Comparison of ENCODE assay signal across 17 cellular contexts in genomic region chr12:49716546-49716945, GRCh38. TPM values are rescaled to one million over a fixed set of nuclear protein-coding genes. Genes with fewer than 3 reads are reported as not detected.
DNase-seq lines count a peak whose midpoint lies in the region; ATAC-seq, FAIRE-seq and TF ChIP-seq lines count a peak whose summit lies in the region.
"Had no signal": no experiment of that assay in that cellular context is flagged by ENCODE, and none has a peak within 500 bp of the region (broad histone marks: within the 10 kb centered on the region; RNA-seq: fewer than 3 reads in every experiment).

No MANE protein-coding gene starts in this region.

- peaks cover 13% of the 10 kb centered on the region for H3K4me1 ChIP-seq in OCI-LY7 (ENCODE audit: insufficient read depth, low read length, poor library complexity, severe bottlenecking)

- H3K36me3 Mint-ChIP-seq in activated T-helper 2 cell treated with anti-CD3 and anti-CD28 coated beads, Interferon-gamma antibody, Interleukin-2, Interleukin-4, amounts not matched to agents 10 μg/mL and 5 μg/mL and 100 μg/mL, durations not matched to agents 14 hours and 24 hours and 36 hours (ENCODE audit: low read depth), result no peaks in the 10 kb centered on the region
- H3K36me3 Mint-ChIP-seq: activated naive CD8-positive, alpha-beta T cell treated with anti-CD3 and anti-CD28 coated beads for 36 hours had no signal

- TF ChIP-seq POLR2A in H54 (IDR thresholded peaks at IDR 0.05; ENCODE audit: low read depth, low read length), result no peak

- DNase-seq in GM13977 (ENCODE audit: low spot score) (peak; percentile 50), OCI-LY7 (ENCODE audit: low spot score) (no peak), H54 (ENCODE audit: insufficient read length, low spot score) (no peak), 8988T (no peak), NCI-H345 treated with DMSO at 0.1 percent for 48 hours (lab: John Stamatoyannopoulos, UW; ENCODE audit: unreplicated experiment) (no peak)
- no peak for DNase-seq in activated T-helper 2 cell treated with anti-CD3 and anti-CD28 coated beads, Interferon-gamma antibody, Interleukin-2, Interleukin-4, amounts not matched to agents 10 μg/mL and 5 μg/mL and 100 μg/mL, durations not matched to agents 14 hours and 24 hours and 36 hours (ENCODE audit: low spot score)
- DNase-seq: activated CD4-positive, alpha-beta T cell treated with anti-CD3 and anti-CD28 coated beads, Interleukin-2, amount 10 ng/mL, durations not matched to agents 7 days and 5 days; activated naive CD8-positive, alpha-beta T cell treated with anti-CD3 and anti-CD28 coated beads for 36 hours; activated T-cell treated with anti-CD3 and anti-CD28 coated beads, Interleukin-2, amount 50 U/mL, for 1 hour; mucosa of descending colon; SHP77 treated with DMSO at 0.1 percent for 48 hours; T-helper 9 cell had no signal

- H3K27me3 Mint-ChIP-seq in activated T-helper 2 cell treated with anti-CD3 and anti-CD28 coated beads, Interferon-gamma antibody, Interleukin-2, Interleukin-4, amounts not matched to agents 10 μg/mL and 5 μg/mL and 100 μg/mL, durations not matched to agents 14 hours and 24 hours and 36 hours (ENCODE audit: low read depth), result peaks cover 35% of the 10 kb centered on the region

- in situ Hi-C loops in GM13977 (cut with MboI; ENCODE audit: low pct_unique_long_range_greater_than_20kb, low sequenced_read_pairs, unreplicated experiment), result no loop called here

- peak overlapping the region; percentile 16; the same call in 1 of the 2 replicates for H3K4me2 ChIP-seq in OCI-LY7 (ENCODE audit: low read length)
- H3K4me2 ChIP-seq: hepatocyte had no signal

- CTCF ChIA-PET in OCI-LY7 (lab: Charles Lee; ENCODE audit: unreplicated experiment), result interaction anchor here (0.6 kb wide), 1 partner anchor 45 kb away, joined by 3 read pairs; no protein-coding TSS in a partner anchor

- ATAC-seq in GM19397 (IDR thresholded peaks at IDR 0.05; ENCODE audit: unreplicated experiment) (peak; percentile 73), HG03060 (IDR thresholded peaks at IDR 0.05; ENCODE audit: low read depth, unreplicated experiment) (peak; percentile 67)
- ATAC-seq: mucosa of descending colon had no signal

- POLR2A ChIA-PET in OCI-LY7 (lab: Charles Lee), result interaction anchor here (0.6 to 2.1 kb wide), 10 partner anchors 10 to 94 kb away, joined by 3 to 7 read pairs (median 4); partner anchors contain the start of gene TMBIM6

- no peak overlapping the region for H3K27ac ChIP-seq in OCI-LY7 (ENCODE audit: low read depth, low read length, poor library complexity, severe bottlenecking)
- H3K27ac ChIP-seq: hepatocyte had no signal

- BruUV-seq in OCI-LY7 (replicated peaks; lab: Mats Ljungman, UMichigan), result no TSS peak

- intact Hi-C loops in OCI-LY7 (cut with micrococcal nuclease; ENCODE audit: unreplicated experiment), result no loop called here
- intact Hi-C loops in activated T-helper 2 cell treated with anti-CD3 and anti-CD28 coated beads, Interferon-gamma antibody, Interleukin-2, Interleukin-4, amounts not matched to agents 10 μg/mL and 5 μg/mL and 100 μg/mL, durations not matched to agents 14 hours and 24 hours and 36 hours (cut with micrococcal nuclease), result no loop called here

- H3K4me1 Mint-ChIP-seq in activated T-helper 2 cell treated with anti-CD3 and anti-CD28 coated beads, Interferon-gamma antibody, Interleukin-2, Interleukin-4, amounts not matched to agents 10 μg/mL and 5 μg/mL and 100 μg/mL, durations not matched to agents 14 hours and 24 hours and 36 hours (ENCODE audit: low read depth), result no peaks in the 10 kb centered on the region
- H3K4me1 Mint-ChIP-seq: activated CD4-positive, alpha-beta T cell treated with anti-CD3 and anti-CD28 coated beads, Interleukin-2, amount 10 ng/mL, durations not matched to agents 7 days and 5 days; activated naive CD8-positive, alpha-beta T cell treated with anti-CD3 and anti-CD28 coated beads for 36 hours had no signal

- H2AFZ ChIP-seq in OCI-LY7 (ENCODE audit: low read length), result no peak overlapping the region
- H2AFZ ChIP-seq: hepatocyte had no signal

- H3K4me3 Mint-ChIP-seq in activated T-helper 2 cell treated with anti-CD3 and anti-CD28 coated beads, Interferon-gamma antibody, Interleukin-2, Interleukin-4, amounts not matched to agents 10 μg/mL and 5 μg/mL and 100 μg/mL, durations not matched to agents 14 hours and 24 hours and 36 hours (ENCODE audit: low read depth), result no peak overlapping the region
- H3K4me3 Mint-ChIP-seq: activated CD4-positive, alpha-beta T cell treated with anti-CD3 and anti-CD28 coated beads, Interleukin-2, amount 10 ng/mL, durations not matched to agents 7 days and 5 days; activated naive CD8-positive, alpha-beta T cell treated with anti-CD3 and anti-CD28 coated beads for 36 hours had no signal

- H3K9me2 ChIP-seq in OCI-LY7 (ENCODE audit: insufficient read depth, low read length), result no peaks in the 10 kb centered on the region

- H3K27ac Mint-ChIP-seq in activated T-helper 2 cell treated with anti-CD3 and anti-CD28 coated beads, Interferon-gamma antibody, Interleukin-2, Interleukin-4, amounts not matched to agents 10 μg/mL and 5 μg/mL and 100 μg/mL, durations not matched to agents 14 hours and 24 hours and 36 hours, result no peak overlapping the region
- H3K27ac Mint-ChIP-seq: activated CD4-positive, alpha-beta T cell treated with anti-CD3 and anti-CD28 coated beads, Interleukin-2, amount 10 ng/mL, durations not matched to agents 7 days and 5 days; activated naive CD8-positive, alpha-beta T cell treated with anti-CD3 and anti-CD28 coated beads for 36 hours had no signal

- H3K79me2 ChIP-seq in OCI-LY7 (ENCODE audit: insufficient read depth, low read depth, low read length), result no peaks in the 10 kb centered on the region
- H3K79me2 ChIP-seq: hepatocyte had no signal

- H3K4me3 ChIP-seq in OCI-LY7 (ENCODE audit: low read depth, low read length, poor library complexity, severe bottlenecking), result no peak overlapping the region
- H3K4me3 ChIP-seq: HAP-1, hepatocyte, mucosa of descending colon had no signal

- no peaks in the 10 kb centered on the region for H3K9me3 Mint-ChIP-seq in activated T-helper 2 cell treated with anti-CD3 and anti-CD28 coated beads, Interferon-gamma antibody, Interleukin-2, Interleukin-4, amounts not matched to agents 10 μg/mL and 5 μg/mL and 100 μg/mL, durations not matched to agents 14 hours and 24 hours and 36 hours
- H3K9me3 Mint-ChIP-seq: activated CD4-positive, alpha-beta T cell treated with anti-CD3 and anti-CD28 coated beads, Interleukin-2, amount 10 ng/mL, durations not matched to agents 7 days and 5 days; activated naive CD8-positive, alpha-beta T cell treated with anti-CD3 and anti-CD28 coated beads for 36 hours had no signal

- no peaks in the 10 kb centered on the region for H3K9me3 ChIP-seq in OCI-LY7 (ENCODE audit: low read length)
- H3K9me3 ChIP-seq: HAP-1, mucosa of descending colon had no signal

- H3K36me3 ChIP-seq in OCI-LY7 (ENCODE audit: insufficient read depth, low read length), result no peaks in the 10 kb centered on the region
- H3K36me3 ChIP-seq: HAP-1 had no signal

- no peaks in the 10 kb centered on the region for H4K20me1 ChIP-seq in OCI-LY7 (ENCODE audit: insufficient read depth, low read length)

- no peak for FAIRE-seq in H54 (lab: Jason Lieb, UNC)
- FAIRE-seq: bronchial epithelial cell had no signal

- no peak for TF ChIP-seq CTCF in GM13977 (IDR thresholded peaks at IDR 0.05; ENCODE audit: extremely low read depth, insufficient read depth, missing control alignments)
- no peak for TF ChIP-seq CTCF in OCI-LY7 (conservative IDR thresholded peaks at IDR 0.05; ENCODE audit: low read length)

RNA-seq across cellular contexts. Expression of gene FMNL3, which starts 9.3 kb away (rescaled TPM):
- total RNA-seq in OCI-LY7 (2014; rRNA removed; shearing (Covaris generic)), result 28.7 and 29.6 TPM in 2 replicates
- total RNA-seq in OCI-LY7 (2022), result 13.8 and 15.6 TPM in 2 replicates
- 36.2 and 38.0 TPM in 2 replicates for total RNA-seq in activated T-helper 2 cell treated with anti-CD3 and anti-CD28 coated beads, Interferon-gamma antibody, Interleukin-2, Interleukin-4, amounts not matched to agents 10 μg/mL and 5 μg/mL and 100 μg/mL, durations not matched to agents 14 hours and 24 hours and 36 hours

RNA-seq across cellular contexts. Expression of gene TMBIM6, which starts 24.8 kb away (rescaled TPM):
- total RNA-seq in OCI-LY7 (2014; rRNA removed; shearing (Covaris generic)), result 116 and 120 TPM in 2 replicates
- total RNA-seq in OCI-LY7 (2022), result 170 and 172 TPM in 2 replicates
- 405 and 431 TPM in 2 replicates for total RNA-seq in activated T-helper 2 cell treated with anti-CD3 and anti-CD28 coated beads, Interferon-gamma antibody, Interleukin-2, Interleukin-4, amounts not matched to agents 10 μg/mL and 5 μg/mL and 100 μg/mL, durations not matched to agents 14 hours and 24 hours and 36 hours
